In the genomic region with DNA sequence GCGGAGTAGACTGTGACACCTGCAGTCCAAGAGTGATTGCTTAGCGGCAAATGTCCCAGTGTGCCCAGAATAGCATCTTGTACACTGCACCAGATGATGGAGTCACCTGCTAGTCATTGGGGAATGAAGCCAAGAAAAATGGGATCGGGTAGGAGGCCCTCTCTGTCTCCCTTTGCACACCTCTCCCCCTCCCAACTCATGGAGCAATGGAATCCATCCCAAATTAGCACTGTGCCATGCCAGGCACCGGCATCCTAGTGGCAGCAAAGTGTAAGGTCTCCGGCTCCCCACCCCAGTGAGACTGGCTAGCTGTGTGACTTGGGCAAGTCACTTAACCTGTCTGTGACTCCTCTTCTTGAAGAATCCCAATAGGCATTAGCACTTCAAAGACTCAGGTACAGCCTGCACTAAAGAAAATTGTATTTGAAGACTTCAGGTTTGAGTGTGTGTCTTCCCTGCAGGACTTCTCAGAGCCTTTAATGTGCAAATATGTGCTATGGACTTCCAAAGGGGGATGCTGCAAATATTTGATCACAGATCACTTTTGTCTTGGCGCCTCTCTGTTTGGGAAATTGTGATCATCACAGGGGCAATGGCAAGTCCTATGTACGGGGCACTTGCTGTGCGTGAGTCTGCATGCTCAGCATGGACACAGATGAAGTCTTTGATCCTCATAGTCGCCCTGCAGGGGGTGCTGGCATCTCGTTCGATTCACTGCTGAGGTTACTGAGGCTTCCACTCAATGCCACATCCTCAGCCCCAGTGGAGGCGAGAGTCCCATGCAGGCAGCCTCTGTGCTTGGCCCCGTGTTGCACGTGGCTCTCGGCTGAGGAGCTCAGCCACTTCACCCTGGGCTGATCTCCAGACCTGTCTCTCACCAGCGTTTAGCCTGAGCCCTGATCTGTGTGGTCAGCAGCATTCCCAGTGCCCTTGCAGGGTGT, we compare ENCODE assay signal across 10 cellular contexts.
DNase-seq lines count a peak whose midpoint lies in the region; ATAC-seq and TF ChIP-seq lines count a peak whose summit lies in the region.
"Had no signal": no experiment of that assay in that cellular context is flagged by ENCODE, and none has a peak within 500 bp of the region (broad histone marks: within the 10 kb centered on the region; RNA-seq: fewer than 3 reads in every experiment).

No MANE protein-coding gene starts in this region.

- peak; percentile 39 for ATAC-seq in esophagus mucosa
- ATAC-seq in GM21526 (IDR thresholded peaks at IDR 0.05; ENCODE audit: low FRiP score, unreplicated experiment): no peak

- no peaks in the 10 kb centered on the region for H3K9me3 Mint-ChIP-seq in type B pancreatic cell

- DNase-seq in stimulated activated CD4-positive, alpha-beta T cell treated with anti-CD3 and anti-CD28 coated beads, Interleukin-1b, Interleukin-23, amount 100 ng/mL, for 48 hours: peak; percentile 16
- DNase-seq in stimulated activated CD4-positive, alpha-beta T cell treated with anti-CD3 and anti-CD28 coated beads, Interleukin-4, amount 100 ng/mL, for 24 hours: no peak
- peak; percentile 87 for DNase-seq in NCI-H1694 (lab: John Stamatoyannopoulos, UW)
- peak; percentile 61 for DNase-seq in type B pancreatic cell (ENCODE audit: extremely low spot score, unreplicated experiment)
- no peak for DNase-seq in Kasumi-1 (lab: John Stamatoyannopoulos, UW)
- DNase-seq in 8988T: no peak
- DNase-seq: central memory CD4-positive, alpha-beta T cell; stimulated activated CD4-positive, alpha-beta T cell treated with anti-CD3 and anti-CD28 coated beads, Interleukin-4, amount 100 ng/mL, for 1 hour had no signal

- no peak overlapping the region for H3K4me3 Mint-ChIP-seq in type B pancreatic cell

- peak; percentile 44 for TF ChIP-seq CTCF in type B pancreatic cell (conservative IDR thresholded peaks at IDR 0.05)

- peaks cover 17% of the 10 kb centered on the region for H3K27me3 Mint-ChIP-seq in type B pancreatic cell

- no peak overlapping the region for H3K27ac Mint-ChIP-seq in type B pancreatic cell

- no peaks in the 10 kb centered on the region for H3K36me3 Mint-ChIP-seq in type B pancreatic cell

- peaks cover 4% of the 10 kb centered on the region for H3K4me1 Mint-ChIP-seq in type B pancreatic cell (ENCODE audit: unreplicated experiment)

Comparison
In these comparisons a context has a peak if more than half of its experiments do, and no peak if none do; other contexts are left out.
1. DNase-seq: peak in stimulated activated CD4-positive, alpha-beta T cell treated with anti-CD3 and anti-CD28 coated beads, Interleukin-1b, Interleukin-23, amount 100 ng/mL, for 48 hours (single experiment), NCI-H1694 (single experiment) and type B pancreatic cell (single experiment); none in stimulated activated CD4-positive, alpha-beta T cell treated with anti-CD3 and anti-CD28 coated beads, Interleukin-4, amount 100 ng/mL, for 24 hours (single experiment), Kasumi-1 (0 of 2) and 8988T (single experiment).